In genomic region chr5:34499001-34499734, GRCh38 we compare ENCODE assay signal across 8 cellular contexts.
DNase-seq lines count a peak whose midpoint lies in the region; ATAC-seq and TF ChIP-seq lines count a peak whose summit lies in the region.

No MANE protein-coding gene starts in this region.

- peak overlapping the region; percentile 22 for H3K4me3 Mint-ChIP-seq in stimulated activated memory B cell treated with anti-CD40 and anti-IgM and Interleukin-4, amounts not matched to agents 10 μg/mL and 1 μg/mL and 100 μg/mL, for 72 hours

- H3K9me3 Mint-ChIP-seq in stimulated activated memory B cell treated with anti-CD40 and anti-IgM and Interleukin-4, amounts not matched to agents 10 μg/mL and 1 μg/mL and 100 μg/mL, for 72 hours, result no peaks in the 10 kb centered on the region

- H3K4me1 Mint-ChIP-seq in stimulated activated memory B cell treated with anti-CD40 and anti-IgM and Interleukin-4, amounts not matched to agents 10 μg/mL and 1 μg/mL and 100 μg/mL, for 72 hours, result peaks cover 24% of the 10 kb centered on the region

- H3K4me1 ChIP-seq in OCI-LY7 (ENCODE audit: insufficient read depth, low read length, poor library complexity, severe bottlenecking), result no peaks in the 10 kb centered on the region

- no peak overlapping the region for H3K4me2 ChIP-seq in OCI-LY7 (ENCODE audit: low read length)

- H3K79me2 ChIP-seq in OCI-LY7 (ENCODE audit: insufficient read depth, low read depth, low read length), result no peaks in the 10 kb centered on the region

- peak overlapping the region; percentile 79 for H3K27ac Mint-ChIP-seq in stimulated activated memory B cell treated with anti-CD40 and anti-IgM and Interleukin-4, amounts not matched to agents 10 μg/mL and 1 μg/mL and 100 μg/mL, for 72 hours

- no peaks in the 10 kb centered on the region for H3K9me2 ChIP-seq in OCI-LY7 (ENCODE audit: insufficient read depth, low read length)

- BruUV-seq in OCI-LY7 (replicated peaks; lab: Mats Ljungman, UMichigan), result no TSS peak

- no peaks in the 10 kb centered on the region for H3K9me3 ChIP-seq in OCI-LY7 (ENCODE audit: low read length)

- no peak overlapping the region for H3K27ac ChIP-seq in OCI-LY7 (ENCODE audit: low read depth, low read length, poor library complexity, severe bottlenecking)

- intact Hi-C loops in OCI-LY7 (cut with micrococcal nuclease; ENCODE audit: unreplicated experiment), result no loop called here
- intact Hi-C loops in Right ventricle myocardium inferior (cut with DNase I), result no loop called here

- DNase-seq in activated CD8-positive, alpha-beta memory T cell treated with anti-CD3 and anti-CD28 coated beads, Interleukin-2, amount 50 U/mL, for 48 hours, result peak; percentile 57
- no peak for DNase-seq in activated CD8-positive, alpha-beta memory T cell treated with anti-CD3 and anti-CD28 coated beads for 24 hours
- DNase-seq in OCI-LY7 (ENCODE audit: low spot score) (no peak), epithelial cell of esophagus (ENCODE audit: low read depth) (peak; percentile 87), Right ventricle myocardium inferior (ENCODE audit: missing footprints) (no peak), NCI-H748 treated with DMSO at 0.1 percent for 48 hours (lab: John Stamatoyannopoulos, UW) (no peak)

- H4K20me1 ChIP-seq in OCI-LY7 (ENCODE audit: insufficient read depth, low read length), result no peaks in the 10 kb centered on the region

- H3K36me3 Mint-ChIP-seq in stimulated activated memory B cell treated with anti-CD40 and anti-IgM and Interleukin-4, amounts not matched to agents 10 μg/mL and 1 μg/mL and 100 μg/mL, for 72 hours, result no peaks in the 10 kb centered on the region

- peak; percentile 93 for ATAC-seq in HG02870 (IDR thresholded peaks at IDR 0.05; ENCODE audit: unreplicated experiment)
- peak; percentile 91 for ATAC-seq in stimulated activated memory B cell treated with anti-CD40 and anti-IgM and Interleukin-4, amounts not matched to agents 10 μg/mL and 1 μg/mL and 100 μg/mL, for 72 hours
- no peak for ATAC-seq in Right ventricle myocardium inferior

- CTCF ChIA-PET in OCI-LY7 (lab: Charles Lee; ENCODE audit: unreplicated experiment), result no interaction called here

- no peaks in the 10 kb centered on the region for H3K36me3 ChIP-seq in OCI-LY7 (ENCODE audit: insufficient read depth, low read length)

- H2AFZ ChIP-seq in OCI-LY7 (ENCODE audit: low read length), result peak overlapping the region; percentile 44; the same call in 1 of the 2 replicates

- TF ChIP-seq CTCF in OCI-LY7 (conservative IDR thresholded peaks at IDR 0.05; ENCODE audit: low read length) (no peak), epithelial cell of esophagus (IDR thresholded peaks at IDR 0.05; ENCODE audit: insufficient read depth, low read depth, low read length, missing control alignments) (no peak)

- POLR2A ChIA-PET in OCI-LY7 (lab: Charles Lee), result interaction anchor here (0.5 to 0.6 kb wide), 2 partner anchors 173 to 229 kb away, joined by 4 to 6 read pairs; no protein-coding TSS in a partner anchor

- H3K4me3 ChIP-seq in OCI-LY7 (ENCODE audit: low read depth, low read length, poor library complexity, severe bottlenecking) (no peak overlapping the region), epithelial cell of esophagus (ENCODE audit: low read length) (no peak overlapping the region)

- H3K27me3 Mint-ChIP-seq in stimulated activated memory B cell treated with anti-CD40 and anti-IgM and Interleukin-4, amounts not matched to agents 10 μg/mL and 1 μg/mL and 100 μg/mL, for 72 hours, result peaks cover 11% of the 10 kb centered on the region

Comparison
In these comparisons a context has a peak if more than half of its experiments do, and no peak if none do; other contexts are left out.
1. DNase-seq: peak in activated CD8-positive, alpha-beta memory T cell treated with anti-CD3 and anti-CD28 coated beads, Interleukin-2, amount 50 U/mL, for 48 hours (single experiment) and epithelial cell of esophagus (single experiment); none in activated CD8-positive, alpha-beta memory T cell treated with anti-CD3 and anti-CD28 coated beads for 24 hours (single experiment), OCI-LY7 (single experiment), Right ventricle myocardium inferior (single experiment) and NCI-H748 treated with DMSO at 0.1 percent for 48 hours (single experiment).